ENCODE assay signal across 20 cellular contexts in genomic region chr1:111488669-111489068, GRCh38. TPM values are rescaled to one million over a fixed set of nuclear protein-coding genes. Genes with fewer than 3 reads are reported as not detected.
DNase-seq lines count a peak whose midpoint lies in the region; ATAC-seq and TF ChIP-seq lines count a peak whose summit lies in the region.
"Had no signal": no experiment of that assay in that cellular context is flagged by ENCODE, and none has a peak within 500 bp of the region (broad histone marks: within the 10 kb centered on the region; RNA-seq: fewer than 3 reads in every experiment).

No MANE protein-coding gene starts in this region.

- peaks cover 1% of the 10 kb centered on the region; the same call in 1 of the 2 replicates for H3F3A ChIP-seq in GM23248 (ENCODE audit: insufficient read depth)

- DNase-seq in dorsolateral prefrontal cortex (peak in 4 of 10 donors; percentile 56 to 78 (median 62)), midbrain (lab: John Stamatoyannopoulos, UW) (peak; percentile 21), stomach (no peak), foreskin fibroblast (no peak), GM23248 (no peak)
- DNase-seq in stimulated activated naive CD8-positive, alpha-beta T cell treated with anti-CD3 and anti-CD28 coated beads, Interleukin-15, Interleukin-2, amounts not matched to agents 100 U/mL and 50 U/mL, for 24 hours, result no peak
- DNase-seq in stimulated activated CD4-positive, alpha-beta T cell treated with anti-CD3 and anti-CD28 coated beads, Interleukin-2, amount 100 ng/mL, for 24 hours, result no peak
- DNase-seq: Calu3; CD4-positive, alpha-beta memory T cell; DMS53; NCI-H1417 treated with DMSO at 0.1 percent for 48 hours; NCI-H1930; NCI-H2171; NCI-H446; NCI-H69; OCI-M1; RPMI8226; SIG-M5 had no signal

- no peak for TF ChIP-seq EP300 in stomach (IDR thresholded peaks at IDR 0.05)

- H4K20me1 ChIP-seq in GM23248 (ENCODE audit: insufficient read depth), result no peaks in the 10 kb centered on the region

- H3K9me3 ChIP-seq in stomach (no peaks in the 10 kb centered on the region), GM23248 (ENCODE audit: low read depth) (no peaks in the 10 kb centered on the region)
- H3K9me3 ChIP-seq: HAP-1 had no signal

- in situ Hi-C loops in GM23248 (cut with MboI), result loop anchor here (25.0 kb wide), 1 partner anchor 874 kb away; no protein-coding TSS in a partner anchor

- no peaks in the 10 kb centered on the region for H3K9me2 ChIP-seq in GM23248 (ENCODE audit: insufficient read depth)

- H3K4me1 ChIP-seq in stomach (no peaks in the 10 kb centered on the region), GM23248 (ENCODE audit: insufficient read depth) (no peaks in the 10 kb centered on the region; the same call in 1 of the 2 replicates)
- H3K4me1 ChIP-seq: HAP-1 had no signal

- H3K4me3 ChIP-seq in dorsolateral prefrontal cortex (peak overlapping the region in 58 of 59 donors; percentile 1 to 65 (median 42)), stomach (no peak overlapping the region), foreskin fibroblast (ENCODE audit: low read depth in 1 of 2, low read length in 2 of 2) (no peak overlapping the region), GM23248 (no peak overlapping the region)
- H3K4me3 ChIP-seq: HAP-1, K562 had no signal

- H3K27ac ChIP-seq in dorsolateral prefrontal cortex, result peak overlapping the region in 58 of 59 donors; percentile 37 to 95 (median 86)
- peak overlapping the region in 3 of 5 donors; percentile 45 to 67 (median 60) for H3K27ac ChIP-seq in stomach
- no peak overlapping the region for H3K27ac ChIP-seq in GM23248

- H3K9ac ChIP-seq in GM23248, result no peak overlapping the region

- intact Hi-C loops in dorsolateral prefrontal cortex (cut with DNase I), result no loop called here
- intact Hi-C loops in stomach (cut with DNase I; ENCODE audit: low total_unique reads), result loop anchor here (10.0 kb wide), 1 partner anchor 256 kb away; no protein-coding TSS in a partner anchor

- H2AFZ ChIP-seq in GM23248, result no peak overlapping the region

- ATAC-seq in stimulated activated naive CD8-positive, alpha-beta T cell treated with anti-CD3 and anti-CD28 coated beads, Interleukin-15, Interleukin-2, amounts not matched to agents 100 U/mL and 50 U/mL, for 24 hours, result no peak

- no peak overlapping the region for H3K4me2 ChIP-seq in GM23248 (ENCODE audit: unreplicated experiment)

- no peaks in the 10 kb centered on the region for H3K79me2 ChIP-seq in GM23248 (ENCODE audit: insufficient read depth)

- no peak for TF ChIP-seq CTCF in dorsolateral prefrontal cortex (IDR thresholded peaks at IDR 0.05 in 54 of 56, conservative IDR thresholded peaks at IDR 0.05 in 2 of 56; ENCODE audit: low read depth in 1 of 56, partially characterized antibody in 56 of 56)
- TF ChIP-seq CTCF in stomach (IDR thresholded peaks at IDR 0.05), result no peak
- TF ChIP-seq CTCF in foreskin fibroblast (IDR thresholded peaks at IDR 0.05; ENCODE audit: low read depth, low read length), result no peak

- 90 to 92% (median 91%) methylated on average over 8 to 9 of the region's 9 CpGs for WGBS in stomach, 5 donors
- WGBS in GM23248 (ENCODE audit: low coverage in 1 of 2, low lambda C conversion rate in 2 of 2, missing lambda C conversion rate in 2 of 2), 2 experiments, result 81 to 91% methylated on average over 9 of the region's 9 CpGs

- H3K36me3 ChIP-seq in stomach (no peaks in the 10 kb centered on the region), GM23248 (ENCODE audit: low read depth) (no peaks in the 10 kb centered on the region)
- H3K36me3 ChIP-seq: HAP-1 had no signal

- H3K27me3 ChIP-seq in dorsolateral prefrontal cortex (peaks cover 0 to 6% (median 0%) of the 10 kb centered on the region in 45 donors), stomach (no peaks in the 10 kb centered on the region), GM23248 (replicated peaks; ENCODE audit: insufficient read depth) (peaks cover under 1% of the 10 kb centered on the region; the same call in 1 of the 2 replicates)

- TF ChIP-seq POLR2A in stomach (IDR thresholded peaks at IDR 0.05), result no peak

RNA-seq across cellular contexts. Expression of gene ADORA3, which starts 14.8 kb away (rescaled TPM):
- total RNA-seq in dorsolateral prefrontal cortex (10 to 100 TPM in 39 of 120 experiments, 1 to 10 TPM in 80, under 1 TPM in 1; 0.57 to 20.1 (median 8.2) TPM), stomach (10 to 100 TPM in 1 of 5 donors, 1 to 10 TPM in 2, under 1 TPM in 2; 0.29 to 44.3 (median 3.7) TPM)
- polyA plus RNA-seq in stomach (1 to 10 TPM; 1.2 to 5.9 (median 4.7) TPM), GM23248 (2016; fragmentation: Nextera tagmentation; extraction: Ambion mirVana) (not detected in 2 replicates)
- not detected in 2 replicates for total RNA-seq in GM23248 (2014; rRNA removed; shearing (Covaris generic))
- total RNA-seq: Calu3 had no signal

RNA-seq across cellular contexts. Expression of gene TMIGD3, which starts 14.8 kb away (rescaled TPM):
- 10 to 100 TPM in 97 of 120 experiments, 1 to 10 TPM in 23; 4.3 to 47.2 (median 14.8) TPM for total RNA-seq in dorsolateral prefrontal cortex
- 1 to 10 TPM in 1 of 5 donors, not detected in 4; 7.6 TPM for total RNA-seq in stomach
- 1 to 10 TPM; 1.2 to 6.5 (median 2.7) TPM for polyA plus RNA-seq in stomach
- total RNA-seq in GM23248 (2014; rRNA removed; shearing (Covaris generic)), result not detected in 2 replicates
- not detected in 2 replicates for polyA plus RNA-seq in GM23248 (2016; fragmentation: Nextera tagmentation; extraction: Ambion mirVana)
- total RNA-seq: Calu3; CD4-positive, alpha-beta memory T cell had no signal
- polyA plus RNA-seq: CD4-positive, alpha-beta memory T cell had no signal

RNA-seq across cellular contexts. Expression of gene C1orf162, which starts 14.9 kb away (rescaled TPM):
- total RNA-seq in dorsolateral prefrontal cortex (10 to 100 TPM in 62 of 120 experiments, 1 to 10 TPM in 58; 3.8 to 34.3 (median 10.2) TPM), stomach (10 to 100 TPM in 2 of 5 donors, 1 to 10 TPM in 3; 2.2 to 19.0 (median 3.2) TPM)
- polyA plus RNA-seq in stomach (10 to 100 TPM; 12.3 to 18.3 (median 17.1) TPM), GM23248 (2016; fragmentation: Nextera tagmentation; extraction: Ambion mirVana) (0.30 TPM in 1 of 2 replicates, not detected in the other)
- total RNA-seq in GM23248 (2014; rRNA removed; shearing (Covaris generic)), result not detected in 2 replicates

RNA-seq across cellular contexts. Expression of gene ATP5PB, which starts 39.4 kb away (rescaled TPM):
- total RNA-seq in dorsolateral prefrontal cortex, result 100 to 1,000 TPM; 111 to 247 (median 179) TPM
- total RNA-seq in stomach, result 100 to 1,000 TPM in 3 of 5 donors, 10 to 100 TPM in 2; 21.6 to 362 (median 190) TPM
- 100 to 1,000 TPM; 207 to 373 (median 332) TPM for polyA plus RNA-seq in stomach
- 186 and 226 TPM in 2 replicates for total RNA-seq in GM23248 (2014; rRNA removed; shearing (Covaris generic))
- polyA plus RNA-seq in GM23248 (2016; fragmentation: Nextera tagmentation; extraction: Ambion mirVana), result 295 and 304 TPM in 2 replicates

RNA-seq across cellular contexts. Expression of gene WDR77, which starts 39.6 kb away (rescaled TPM):
- 10 to 100 TPM; 13.6 to 29.7 (median 21.9) TPM for total RNA-seq in dorsolateral prefrontal cortex
- total RNA-seq in stomach, result 10 to 100 TPM in 4 of 5 donors, 1 to 10 TPM in 1; 5.8 to 31.2 (median 13.8) TPM
- 10 to 100 TPM; 18.5 to 25.3 (median 25.1) TPM for polyA plus RNA-seq in stomach
- total RNA-seq in GM23248 (2014; rRNA removed; shearing (Covaris generic)), result 31.6 and 34.3 TPM in 2 replicates
- 45.8 and 47.7 TPM in 2 replicates for polyA plus RNA-seq in GM23248 (2016; fragmentation: Nextera tagmentation; extraction: Ambion mirVana)

Comparison
In these comparisons a context has a peak if more than half of its experiments do, and no peak if none do; other contexts are left out.
1. H3K4me3 ChIP-seq: peak in dorsolateral prefrontal cortex (58 of 59); none in stomach (0 of 4), foreskin fibroblast (0 of 2) and GM23248 (single experiment).